ENCODE assay signal across 1 cellular context in genomic region chr7:94655884-94656657, GRCh38.
TF ChIP-seq lines count a peak whose summit lies in the region.

SGCE (minus strand) TSS chr7:94656133; CDS start chr7:94656098, 35 bp downstream.

TF ChIP-seq in endothelial cell of umbilical vein, 7 proteins besides CTCF, POLR2A, EP300 and RAD21:
- TF ChIP-seq EZH2 (IDR thresholded peaks at IDR 0.05; ENCODE audit: borderline replicate concordance, low read depth, low read length, severe bottlenecking) (no peak), MAX (IDR thresholded peaks at IDR 0.05; ENCODE audit: insufficient read depth, insufficient read length) (peak; percentile 8), GATA2 (IDR thresholded peaks at IDR 0.05; ENCODE audit: insufficient read depth, insufficient read length, low read depth, low read length) (no peak), FOS (IDR thresholded peaks at IDR 0.05; ENCODE audit: borderline replicate concordance, insufficient read depth, low read length) (no peak)
